Comparison of ENCODE assay signal across 8 cellular contexts in the genomic region with DNA sequence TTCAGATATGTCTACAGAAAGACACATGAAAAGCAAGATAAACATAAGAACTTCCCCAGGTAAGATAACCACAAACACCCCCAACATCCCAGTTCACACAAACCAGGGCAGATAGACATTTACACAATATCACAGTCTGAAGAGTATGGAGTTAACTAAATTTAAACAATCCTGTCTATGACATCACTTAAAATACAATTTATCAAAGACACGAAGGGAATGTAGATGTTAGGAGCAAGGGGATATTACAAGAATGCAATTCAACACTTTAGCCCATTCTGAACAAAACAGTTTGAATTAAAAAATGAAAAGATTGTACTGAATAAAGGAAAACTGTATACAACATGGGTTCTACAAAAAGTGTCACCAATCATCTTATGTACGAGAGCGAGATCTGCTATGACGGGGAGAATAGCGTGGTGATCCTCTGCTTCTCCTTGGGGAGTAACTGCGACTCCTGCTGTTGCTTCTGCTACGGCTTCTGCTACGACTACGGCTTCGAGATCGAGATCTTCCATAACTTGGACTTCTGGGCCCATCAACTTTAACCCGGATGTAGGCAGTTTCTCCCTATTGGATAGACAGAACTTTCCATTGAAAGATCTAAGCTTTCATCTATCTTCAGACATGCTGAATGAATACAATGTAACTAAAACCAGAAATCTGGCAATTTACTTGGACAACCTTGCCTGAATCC.
DNase-seq lines count a peak whose midpoint lies in the region; ATAC-seq and TF ChIP-seq lines count a peak whose summit lies in the region.

No MANE protein-coding gene starts in this region.

- no peak for TF ChIP-seq CTCF in parathyroid adenoma (IDR thresholded peaks at IDR 0.05)

- H3K27ac Mint-ChIP-seq in effector memory CD8-positive, alpha-beta T cell = peak overlapping the region; percentile 98 to 99

- H3K9ac ChIP-seq in parathyroid adenoma = no peak overlapping the region

- peaks cover 3% of the 10 kb centered on the region for H3K4me1 ChIP-seq in parathyroid adenoma

- H2AFZ ChIP-seq in parathyroid adenoma = no peak overlapping the region

- no peak for ATAC-seq in effector memory CD8-positive, alpha-beta T cell (replicated peaks)
- ATAC-seq in HG02588 (IDR thresholded peaks at IDR 0.05; ENCODE audit: unreplicated experiment) = no peak
- ATAC-seq in HG02623 (IDR thresholded peaks at IDR 0.05; ENCODE audit: unreplicated experiment) = no peak

- DNase-seq in EH (ENCODE audit: low read depth) = peak; percentile 48
- DNase-seq in NCI-H69 (lab: John Stamatoyannopoulos, UW) = peak; percentile 39
- DNase-seq in effector memory CD8-positive, alpha-beta T cell = no peak
- no peak for DNase-seq in 8988T
- DNase-seq in epidermal melanocyte (ENCODE audit: insufficient read length, low spot score) = no peak

- peaks cover 77% of the 10 kb centered on the region for H3K36me3 Mint-ChIP-seq in effector memory CD8-positive, alpha-beta T cell (ENCODE audit: insufficient read depth)

- no peak overlapping the region for H3K27ac ChIP-seq in parathyroid adenoma

- peak overlapping the region; percentile 99 for H3K4me3 ChIP-seq in parathyroid adenoma (ENCODE audit: low read depth, low read length)

- H3K36me3 ChIP-seq in parathyroid adenoma (ENCODE audit: control insufficient read depth, insufficient read depth, low read length) = no peaks in the 10 kb centered on the region

- H3K4me3 Mint-ChIP-seq in effector memory CD8-positive, alpha-beta T cell = peak overlapping the region; percentile 100

- H3K4me1 Mint-ChIP-seq in effector memory CD8-positive, alpha-beta T cell (ENCODE audit: low read depth in 2 of 2) = peaks cover 33 to 46% of the 10 kb centered on the region in 2 donors

- no peaks in the 10 kb centered on the region for H3K9me3 ChIP-seq in parathyroid adenoma (ENCODE audit: control insufficient read depth, low read length)

- no peaks in the 10 kb centered on the region for H3K27me3 Mint-ChIP-seq in effector memory CD8-positive, alpha-beta T cell

- H3K79me2 ChIP-seq in parathyroid adenoma = peaks cover 22% of the 10 kb centered on the region

- no peaks in the 10 kb centered on the region for H3K27me3 ChIP-seq in parathyroid adenoma (ENCODE audit: control insufficient read depth, insufficient read depth, low read length)

- no peaks in the 10 kb centered on the region for H3K9me3 Mint-ChIP-seq in effector memory CD8-positive, alpha-beta T cell

- H3K4me2 ChIP-seq in parathyroid adenoma (ENCODE audit: low read length) = peak overlapping the region; percentile 84

Comparison
In these comparisons a context has a peak if more than half of its experiments do, and no peak if none do; other contexts are left out.
1. DNase-seq: peak in EH (single experiment) and NCI-H69 (single experiment); none in effector memory CD8-positive, alpha-beta T cell (0 of 3), 8988T (single experiment) and epidermal melanocyte (single experiment).